Comparison of ENCODE assay signal across 1 cellular context in genomic region chr12:55446334-55446733, GRCh38.
TF ChIP-seq lines count a peak whose summit lies in the region.

No MANE protein-coding gene starts in this region.

TF ChIP-seq in GM12878, 131 proteins besides CTCF, POLR2A, EP300 and RAD21:
- TF ChIP-seq NR2C1 (IDR thresholded peaks at IDR 0.05) (no peak), SUZ12 (IDR thresholded peaks at IDR 0.05; ENCODE audit: unreplicated experiment) (no peak), ZBED1 (IDR thresholded peaks at IDR 0.05; ENCODE audit: borderline replicate concordance) (no peak), SP1 (IDR thresholded peaks at IDR 0.05; ENCODE audit: low read depth, low read length) (no peak)
